ENCODE assay signal across 1 cellular context in genomic region chr5:52077941-52078825, GRCh38.
TF ChIP-seq lines count a peak whose summit lies in the region.

No MANE protein-coding gene starts in this region.

TF ChIP-seq in WTC11, 78 proteins besides CTCF, POLR2A, EP300 and RAD21 (continued from another document):
- no peak for TF ChIP-seq ARID4B (CRISPR knock-in tag; IDR thresholded peaks at IDR 0.05; ENCODE audit: borderline replicate concordance)
- no peak for TF ChIP-seq ZNF416 (CRISPR knock-in tag; IDR thresholded peaks at IDR 0.05)
- no peak for TF ChIP-seq TEAD1 (CRISPR knock-in tag; IDR thresholded peaks at IDR 0.05)
- no peak for TF ChIP-seq USF1 (CRISPR knock-in tag; IDR thresholded peaks at IDR 0.05)
